11 cellular contexts compared by ENCODE assay signal in the genomic region with DNA sequence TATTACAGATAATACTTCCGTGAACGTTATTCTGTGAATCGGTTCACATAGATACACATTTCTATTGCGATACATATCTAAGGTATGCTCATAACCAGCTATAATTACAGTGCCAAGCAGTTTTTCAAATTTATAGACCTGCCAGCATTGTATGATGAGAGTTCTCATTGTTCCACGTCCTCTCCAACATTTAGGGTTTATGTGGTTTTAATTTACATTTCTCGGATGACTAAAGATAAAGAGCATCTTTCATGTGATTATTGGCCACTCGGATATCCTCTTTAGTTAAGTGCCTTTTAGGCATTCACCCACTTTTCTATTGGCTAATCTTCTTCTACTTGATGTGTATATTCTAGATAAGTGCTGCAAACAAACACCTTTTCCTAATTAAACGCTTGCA.
DNase-seq lines count a peak whose midpoint lies in the region; ATAC-seq and TF ChIP-seq lines count a peak whose summit lies in the region.
"Had no signal": no experiment of that assay in that cellular context is flagged by ENCODE, and none has a peak within 500 bp of the region (broad histone marks: within the 10 kb centered on the region; RNA-seq: fewer than 3 reads in every experiment).

No MANE protein-coding gene starts in this region.

- POLR2A ChIA-PET in activated CD4-positive, alpha-beta memory T cell treated with anti-CD3 and anti-CD28 coated beads, Interleukin-2, amount 10 ng/mL, durations not matched to agents 7 days and 5 days (lab: Charles Lee), result no interaction called here

- DNase-seq in NCI-H2107 treated with DMSO at 0.1 percent for 48 hours (lab: John Stamatoyannopoulos, UW; ENCODE audit: unreplicated experiment), result peak; percentile 13
- DNase-seq in NCI-H2107 (lab: John Stamatoyannopoulos, UW), result no peak
- peak; percentile 20 for DNase-seq in NCI-H345 treated with DMSO at 0.1 percent for 48 hours (lab: John Stamatoyannopoulos, UW; ENCODE audit: unreplicated experiment)
- no peak for DNase-seq in choroid plexus epithelial cell (ENCODE audit: low read depth)
- no peak for DNase-seq in progenitor cell of endocrine pancreas (ENCODE audit: low spot score, unreplicated experiment)
- DNase-seq in stomach, result no peak
- no peak for DNase-seq in mucosa of descending colon
- DNase-seq in activated CD4-positive, alpha-beta memory T cell treated with anti-CD3 and anti-CD28 coated beads, Interleukin-2, amount 10 ng/mL, durations not matched to agents 7 days and 5 days, result no peak
- DNase-seq: 8988T, left cardiac atrium had no signal

- H3K36me3 ChIP-seq in stomach (peaks cover 0 to 12% (median 6%) of the 10 kb centered on the region in 4 donors), mucosa of descending colon (ENCODE audit: low read depth) (no peaks in the 10 kb centered on the region)

- H3K36me3 Mint-ChIP-seq in progenitor cell of endocrine pancreas (ENCODE audit: insufficient read depth), result peaks cover 1% of the 10 kb centered on the region
- no peaks in the 10 kb centered on the region for H3K36me3 Mint-ChIP-seq in activated CD4-positive, alpha-beta memory T cell treated with anti-CD3 and anti-CD28 coated beads, Interleukin-2, amount 10 ng/mL, durations not matched to agents 7 days and 5 days (ENCODE audit: low read depth)

- H3K9me3 ChIP-seq in stomach, result no peaks in the 10 kb centered on the region
- no peaks in the 10 kb centered on the region for H3K9me3 ChIP-seq in mucosa of descending colon

- H3K27ac ChIP-seq in stomach, result no peak overlapping the region
- H3K27ac ChIP-seq: RWPE1 had no signal

- peaks cover 4% of the 10 kb centered on the region for H3K4me1 Mint-ChIP-seq in progenitor cell of endocrine pancreas (ENCODE audit: low read depth)
- H3K4me1 Mint-ChIP-seq in activated CD4-positive, alpha-beta memory T cell treated with anti-CD3 and anti-CD28 coated beads, Interleukin-2, amount 10 ng/mL, durations not matched to agents 7 days and 5 days, result peaks cover 14% of the 10 kb centered on the region

- TF ChIP-seq CTCF in choroid plexus epithelial cell (conservative IDR thresholded peaks at IDR 0.05; ENCODE audit: low read depth, low read length) (no peak), progenitor cell of endocrine pancreas (IDR thresholded peaks at IDR 0.05; ENCODE audit: unreplicated experiment) (no peak), stomach (IDR thresholded peaks at IDR 0.05) (no peak), mucosa of descending colon (IDR thresholded peaks at IDR 0.05) (no peak)

- peak overlapping the region; percentile 18 for H3K4me3 Mint-ChIP-seq in progenitor cell of endocrine pancreas (ENCODE audit: low read depth)
- no peak overlapping the region for H3K4me3 Mint-ChIP-seq in activated CD4-positive, alpha-beta memory T cell treated with anti-CD3 and anti-CD28 coated beads, Interleukin-2, amount 10 ng/mL, durations not matched to agents 7 days and 5 days

- H3K27me3 ChIP-seq in stomach, result no peaks in the 10 kb centered on the region

- H3K4me3 ChIP-seq in choroid plexus epithelial cell (ENCODE audit: low read depth, low read length), result peak overlapping the region; percentile 87
- no peak overlapping the region for H3K4me3 ChIP-seq in stomach
- no peak overlapping the region for H3K4me3 ChIP-seq in mucosa of descending colon

- H3K4me1 ChIP-seq in stomach (peaks cover 0 to 29% (median 20%) of the 10 kb centered on the region in 4 donors), mucosa of descending colon (ENCODE audit: low read depth) (no peaks in the 10 kb centered on the region)

- intact Hi-C loops in stomach (cut with DNase I; ENCODE audit: low total_unique reads) (no loop called here), mucosa of descending colon (cut with DNase I, micrococcal nuclease) (loop anchor here in 1 of 2 donors (10.0 kb wide), 1 partner anchor 182 kb away; no protein-coding TSS in a partner anchor)

- H3K27ac Mint-ChIP-seq in progenitor cell of endocrine pancreas, result no peak overlapping the region
- no peak overlapping the region for H3K27ac Mint-ChIP-seq in activated CD4-positive, alpha-beta memory T cell treated with anti-CD3 and anti-CD28 coated beads, Interleukin-2, amount 10 ng/mL, durations not matched to agents 7 days and 5 days

- H3K9me3 Mint-ChIP-seq in progenitor cell of endocrine pancreas (ENCODE audit: low read depth), result no peaks in the 10 kb centered on the region
- no peaks in the 10 kb centered on the region for H3K9me3 Mint-ChIP-seq in activated CD4-positive, alpha-beta memory T cell treated with anti-CD3 and anti-CD28 coated beads, Interleukin-2, amount 10 ng/mL, durations not matched to agents 7 days and 5 days

- no peak for TF ChIP-seq POLR2A in stomach (IDR thresholded peaks at IDR 0.05)

- H3K27me3 Mint-ChIP-seq in progenitor cell of endocrine pancreas, result peaks cover 10% of the 10 kb centered on the region
- peaks cover 3% of the 10 kb centered on the region for H3K27me3 Mint-ChIP-seq in activated CD4-positive, alpha-beta memory T cell treated with anti-CD3 and anti-CD28 coated beads, Interleukin-2, amount 10 ng/mL, durations not matched to agents 7 days and 5 days

- CTCF ChIA-PET in activated CD4-positive, alpha-beta memory T cell treated with anti-CD3 and anti-CD28 coated beads, Interleukin-2, amount 10 ng/mL, durations not matched to agents 7 days and 5 days (lab: Charles Lee), result interaction anchor here (0.7 kb wide), 1 partner anchor 179 kb away, joined by 4 read pairs; no protein-coding TSS in a partner anchor

- 59 to 74% (median 65%) methylated on average over 8 of the region's 8 CpGs for WGBS in stomach, 5 donors

- no peak for TF ChIP-seq EP300 in stomach (IDR thresholded peaks at IDR 0.05)

- no peak for ATAC-seq in mucosa of descending colon
- ATAC-seq: left cardiac atrium had no signal

Comparison
In these comparisons a context has a peak if more than half of its experiments do, and no peak if none do; other contexts are left out.
1. DNase-seq: peak in NCI-H2107 treated with DMSO at 0.1 percent for 48 hours (single experiment) and NCI-H345 treated with DMSO at 0.1 percent for 48 hours (single experiment); none in NCI-H2107 (single experiment), choroid plexus epithelial cell (single experiment), progenitor cell of endocrine pancreas (single experiment), stomach (single experiment), mucosa of descending colon (0 of 3) and activated CD4-positive, alpha-beta memory T cell treated with anti-CD3 and anti-CD28 coated beads, Interleukin-2, amount 10 ng/mL, durations not matched to agents 7 days and 5 days (single experiment).